Comparison of ENCODE assay signal across 9 cellular contexts in genomic region chr22:45268167-45268957, GRCh38. TPM values are rescaled to one million over a fixed set of nuclear protein-coding genes. Genes with fewer than 3 reads are reported as not detected.
DNase-seq lines count a peak whose midpoint lies in the region; ATAC-seq and TF ChIP-seq lines count a peak whose summit lies in the region.
"Had no signal": no experiment of that assay in that cellular context is flagged by ENCODE, and none has a peak within 500 bp of the region (broad histone marks: within the 10 kb centered on the region; RNA-seq: fewer than 3 reads in every experiment).

No MANE protein-coding gene starts in this region.

- H3K4me3 ChIP-seq in astrocyte of the spinal cord (ENCODE audit: low read depth, low read length), result peak overlapping the region; percentile 53
- peak overlapping the region; percentile 50 for H3K4me3 ChIP-seq in kidney epithelial cell (ENCODE audit: low read depth, low read length)
- H3K4me3 ChIP-seq in testis, result peak overlapping the region; percentile 45 to 65

- in situ Hi-C loops in astrocyte of the spinal cord (cut with HindIII; ENCODE audit: low sequenced_read_pairs), result no loop called here

- intact Hi-C loops in testis (cut with DNase I; ENCODE audit: low total_unique reads), result loop anchor here (5.0 kb wide), 1 partner anchor 169 kb away; no protein-coding TSS in a partner anchor

- no peak for TF ChIP-seq CTCF in astrocyte of the spinal cord (IDR thresholded peaks at IDR 0.05; ENCODE audit: low read depth, low read length)
- TF ChIP-seq CTCF in kidney epithelial cell (IDR thresholded peaks at IDR 0.05; ENCODE audit: insufficient read depth, low read length, poor library complexity, severe bottlenecking), result no peak
- no peak for TF ChIP-seq CTCF in testis (IDR thresholded peaks at IDR 0.05)

- ATAC-seq in HG03469 (IDR thresholded peaks at IDR 0.05; ENCODE audit: unreplicated experiment), result no peak
- no peak for ATAC-seq in HG03159 (IDR thresholded peaks at IDR 0.05; ENCODE audit: unreplicated experiment)

- no peaks in the 10 kb centered on the region for H3K36me3 ChIP-seq in kidney epithelial cell (ENCODE audit: control insufficient read depth, insufficient read depth, low read length)
- H3K36me3 ChIP-seq in testis (ENCODE audit: low read depth, missing control alignments), result no peaks in the 10 kb centered on the region

- WGBS in testis, 2 donors, result 1% methylated on average over 22 to 26 of the region's 47 CpGs

- no peak for TF ChIP-seq POLR2A in testis (IDR thresholded peaks at IDR 0.05)

- peaks cover 18% of the 10 kb centered on the region for H3K4me1 ChIP-seq in testis

- peak; percentile 18 for DNase-seq in activated naive CD4-positive, alpha-beta T cell treated with Interleukin-2 at 50 U/mL for 16 hours
- DNase-seq in activated naive CD4-positive, alpha-beta T cell treated with anti-CD3 and anti-CD28 coated beads, Interleukin-2, amount 50 U/mL, for 16 hours, result no peak
- peak; percentile 40 for DNase-seq in NCI-H2171 treated with DMSO at 0.1 percent for 48 hours (lab: John Stamatoyannopoulos, UW)
- DNase-seq in astrocyte of the spinal cord (ENCODE audit: low read depth, low spot score), result no peak
- DNase-seq in kidney epithelial cell (ENCODE audit: low read depth), result no peak
- peak; percentile 34 for DNase-seq in testis

- peak overlapping the region in 1 of 2 donors; percentile 25 for H3K27ac ChIP-seq in testis

- H3K27me3 ChIP-seq in kidney epithelial cell (ENCODE audit: control insufficient read depth, insufficient read depth, low read length), result peaks cover 17% of the 10 kb centered on the region
- no peaks in the 10 kb centered on the region for H3K27me3 ChIP-seq in testis

- no peaks in the 10 kb centered on the region for H3K9me3 ChIP-seq in testis

RNA-seq across cellular contexts. Expression of gene UPK3A, which starts 16.4 kb away (rescaled TPM):
- total RNA-seq in kidney epithelial cell (not detected in 2 replicates), testis (not detected)
- polyA plus RNA-seq in testis (ENCODE audit: insufficient read depth, low read depth, low replicate concordance), result not detected
- total RNA-seq: dermis microvascular lymphatic vessel endothelial cell had no signal

RNA-seq across cellular contexts. Expression of gene KIAA0930, which starts 27.7 kb away (rescaled TPM):
- total RNA-seq in kidney epithelial cell (61.1 and 69.7 TPM in 2 replicates), testis (10 to 100 TPM; 62.4 to 62.9 TPM)
- polyA plus RNA-seq in testis (ENCODE audit: insufficient read depth, low read depth, low replicate concordance), result 77.5 TPM

RNA-seq across cellular contexts. Expression of gene FAM118A, which starts 41.4 kb away (rescaled TPM):
- 13.3 and 15.3 TPM in 2 replicates for total RNA-seq in kidney epithelial cell
- 100 to 1,000 TPM in 1 of 2 donors, 10 to 100 TPM in 1; 80.2 to 104 TPM for total RNA-seq in testis
- 70.8 TPM for polyA plus RNA-seq in testis (ENCODE audit: insufficient read depth, low read depth, low replicate concordance)

Comparison
In these comparisons a context has a peak if more than half of its experiments do, and no peak if none do; other contexts are left out.
1. DNase-seq: peak in activated naive CD4-positive, alpha-beta T cell treated with Interleukin-2 at 50 U/mL for 16 hours (single experiment), NCI-H2171 treated with DMSO at 0.1 percent for 48 hours (single experiment) and testis (single experiment); none in activated naive CD4-positive, alpha-beta T cell treated with anti-CD3 and anti-CD28 coated beads, Interleukin-2, amount 50 U/mL, for 16 hours (single experiment), astrocyte of the spinal cord (single experiment) and kidney epithelial cell (single experiment).
2. Peak in every context shown above with its lines, with median percentiles within 50 percentile points of each other: H3K4me3 ChIP-seq.